In the genomic region with DNA sequence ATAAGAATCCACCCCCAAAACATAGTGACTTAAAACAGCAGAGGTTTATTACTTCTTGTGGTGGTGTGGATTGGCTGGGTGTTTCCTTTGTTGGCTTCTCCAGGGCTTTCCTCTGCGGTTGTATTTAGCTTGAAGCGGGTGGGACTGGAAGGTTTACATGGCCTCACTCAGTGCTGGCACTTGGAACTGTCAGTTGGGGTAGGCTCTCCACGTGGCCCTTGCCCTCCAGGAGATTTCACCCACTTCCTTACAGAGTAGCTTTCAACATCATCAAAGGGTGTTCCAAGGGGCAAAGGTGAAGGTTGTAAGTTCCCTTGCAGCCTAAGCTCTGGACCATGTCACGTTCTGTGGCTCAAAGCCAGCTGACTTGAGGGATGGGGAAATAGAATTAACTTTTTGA, we compare ENCODE assay signal across 23 cellular contexts. TPM values are rescaled to one million over a fixed set of nuclear protein-coding genes. Genes with fewer than 3 reads are reported as not detected.
DNase-seq lines count a peak whose midpoint lies in the region; TF ChIP-seq lines count a peak whose summit lies in the region.
"Had no signal": no experiment of that assay in that cellular context is flagged by ENCODE, and none has a peak within 500 bp of the region (broad histone marks: within the 10 kb centered on the region; RNA-seq: fewer than 3 reads in every experiment).

No MANE protein-coding gene starts in this region.

- H4K12ac ChIP-seq in trophoblast cell (ENCODE audit: low read depth, low read length) = no peak overlapping the region

- no peaks in the 10 kb centered on the region for H3K27me3 ChIP-seq in CD4-positive, alpha-beta memory T cell (ENCODE audit: insufficient read depth, low read length)
- no peaks in the 10 kb centered on the region for H3K27me3 ChIP-seq in trophoblast cell (ENCODE audit: insufficient read depth, low read length)
- H3K27me3 ChIP-seq: SJCRH30 had no signal

- intact Hi-C loops in CD4-positive, alpha-beta memory T cell (cut with micrococcal nuclease) = no loop called here

- H3K9me3 ChIP-seq in CD4-positive, alpha-beta memory T cell (ENCODE audit: control insufficient read depth in 1 of 2, low read length in 2 of 2) = no peaks in the 10 kb centered on the region
- no peaks in the 10 kb centered on the region for H3K9me3 ChIP-seq in trophoblast cell (ENCODE audit: insufficient read depth, low read depth, low read length)
- H3K9me3 ChIP-seq: SJCRH30 had no signal

- H3K36me3 ChIP-seq in CD4-positive, alpha-beta memory T cell (ENCODE audit: insufficient read depth, low read length) = no peaks in the 10 kb centered on the region
- no peaks in the 10 kb centered on the region for H3K36me3 ChIP-seq in trophoblast cell (ENCODE audit: control insufficient read depth in 1 of 2, insufficient read depth in 2 of 2, low read length in 2 of 2)
- H3K36me3 ChIP-seq: SJCRH30 had no signal

- peaks cover 22 to 41% (median 32%) of the 10 kb centered on the region in 4 donors for H3K4me1 Mint-ChIP-seq in CD4-positive, alpha-beta memory T cell
- H3K4me1 Mint-ChIP-seq: CD14-positive monocyte had no signal

- H3K4me3 ChIP-seq in CD4-positive, alpha-beta memory T cell (ENCODE audit: low read length in 2 of 2) = no peak overlapping the region
- H3K4me3 ChIP-seq in NB4 (ENCODE audit: low read depth, low read length) = no peak overlapping the region
- H3K4me3 ChIP-seq in trophoblast cell (ENCODE audit: low read depth, low read length) = no peak overlapping the region
- H3K4me3 ChIP-seq: K562, SJCRH30 had no signal

- CTCF ChIA-PET in CD4-positive, alpha-beta memory T cell (lab: Charles Lee; ENCODE audit: partially characterized antibody) = interaction anchor here (0.9 to 10.9 kb wide), 6 partner anchors 11 to 310 kb away, joined by 3 to 83 read pairs (median 10); no protein-coding TSS in a partner anchor

- H3K36me3 Mint-ChIP-seq in CD4-positive, alpha-beta memory T cell = no peaks in the 10 kb centered on the region
- H3K36me3 Mint-ChIP-seq: CD14-positive monocyte had no signal

- H2BK12ac ChIP-seq in trophoblast cell (ENCODE audit: low read length) = no peak overlapping the region

- H3K9ac ChIP-seq in trophoblast cell (ENCODE audit: low read length) = peak overlapping the region; percentile 69

- H2BK120ac ChIP-seq in trophoblast cell (ENCODE audit: insufficient read depth, low read length, poor library complexity) = no peak overlapping the region

- H2BK5ac ChIP-seq in trophoblast cell (ENCODE audit: low read depth, low read length, poor library complexity) = no peak overlapping the region

- no peaks in the 10 kb centered on the region for H3K79me2 ChIP-seq in trophoblast cell (ENCODE audit: control insufficient read depth, insufficient read depth, low read length, poor library complexity)

- no peak for TF ChIP-seq POLR2A in NB4 (IDR thresholded peaks at IDR 0.05; ENCODE audit: extremely low read depth, insufficient read length)

- no peak overlapping the region for H4K91ac ChIP-seq in trophoblast cell (ENCODE audit: low read depth, low read length)

- H3K18ac ChIP-seq in trophoblast cell (ENCODE audit: low read length) = no peak overlapping the region

- no peak for TF ChIP-seq CTCF in NB4 (IDR thresholded peaks at IDR 0.05; ENCODE audit: low read depth, low read length)

- DNase-seq in CD4-positive, alpha-beta memory T cell = no peak
- DNase-seq in NB4 (ENCODE audit: low read depth) (peak; percentile 14), ecto neural progenitor cell (ENCODE audit: low spot score) (peak; percentile 15), trophoblast cell (no peak), C1 segment of cervical spinal cord (lab: John Stamatoyannopoulos, UW) (no peak), NOMO-1 treated with DMSO at 0.1 percent for 48 hours (lab: John Stamatoyannopoulos, UW; ENCODE audit: unreplicated experiment) (no peak), glomerular visceral epithelial cell (ENCODE audit: extremely low spot score) (no peak)
- DNase-seq: COR-L47; DMS 273 treated with DMSO at 0.1 percent for 48 hours; DND-41; NCI-H1092 treated with DMSO at 0.1 percent for 48 hours; NCI-H1436 treated with DMSO at 0.1 percent for 48 hours; NCI-H1930; NCI-H2227 treated with DMSO at 0.1 percent for 48 hours; NCI-H510A treated with DMSO at 0.1 percent for 48 hours; NCI-H748 treated with DMSO at 0.1 percent for 48 hours; NK-92 treated with Interleukin-12 subunit alpha and Interleukin-12 subunit beta, amount 100 ng/mL, for 24 hours; OCI-M1; SJCRH30 had no signal

- no CpG with 5 or more reads among the region's 4 CpGs for WGBS in trophoblast cell (ENCODE audit: extremely low coverage, insufficient coverage, insufficient read length)

- peaks cover 0 to 2% (median 0%) of the 10 kb centered on the region in 8 donors for H3K9me3 Mint-ChIP-seq in CD4-positive, alpha-beta memory T cell

- no peak overlapping the region for H3K4ac ChIP-seq in trophoblast cell (ENCODE audit: low read depth, low read length)

- H3K27ac ChIP-seq in CD4-positive, alpha-beta memory T cell (ENCODE audit: low read depth, low read length) = no peak overlapping the region
- no peak overlapping the region for H3K27ac ChIP-seq in trophoblast cell (ENCODE audit: low read depth, low read length)
- H3K27ac ChIP-seq: SJCRH30 had no signal

- H3K4me1 ChIP-seq in CD4-positive, alpha-beta memory T cell (ENCODE audit: insufficient read depth, low read length) = peaks cover 44% of the 10 kb centered on the region
- peaks cover 0 to 1% of the 10 kb centered on the region in 2 experiments for H3K4me1 ChIP-seq in trophoblast cell (ENCODE audit: control insufficient read depth in 1 of 2, insufficient read depth in 2 of 2, low read length in 2 of 2)
- H3K4me1 ChIP-seq: SJCRH30 had no signal

- H3K14ac ChIP-seq in trophoblast cell (ENCODE audit: low read length) = no peak overlapping the region

- H4K8ac ChIP-seq in trophoblast cell (ENCODE audit: low read depth, low read length) = no peak overlapping the region

- H3K27ac Mint-ChIP-seq in CD4-positive, alpha-beta memory T cell = peak overlapping the region in 5 of 7 donors; percentile 17 to 97 (median 60)
- H3K27ac Mint-ChIP-seq: CD14-positive monocyte had no signal

- POLR2A ChIA-PET in CD4-positive, alpha-beta memory T cell (lab: Charles Lee; ENCODE audit: partially characterized antibody) = interaction anchor here (0.8 to 5.0 kb wide), 4 partner anchors 11 to 444 kb away, joined by 3 to 90 read pairs (median 4); no protein-coding TSS in a partner anchor

- no peaks in the 10 kb centered on the region for H3K79me1 ChIP-seq in trophoblast cell (ENCODE audit: low read length)

- H3K4me2 ChIP-seq in trophoblast cell (ENCODE audit: low read length) = no peak overlapping the region

- no peak overlapping the region for H2AK5ac ChIP-seq in trophoblast cell (ENCODE audit: low read length)

- H2AFZ ChIP-seq in trophoblast cell (ENCODE audit: insufficient read depth, low read length, poor library complexity) = no peak overlapping the region

- H3K4me3 Mint-ChIP-seq in CD4-positive, alpha-beta memory T cell = peak overlapping the region in 1 of 8 donors; percentile 88
- H3K4me3 Mint-ChIP-seq: CD14-positive monocyte had no signal

- peak overlapping the region; percentile 80 for H3K23ac ChIP-seq in trophoblast cell (ENCODE audit: low read length)

- peaks cover 0 to 2% of the 10 kb centered on the region in 2 donors for H3K27me3 Mint-ChIP-seq in CD4-positive, alpha-beta memory T cell

RNA-seq across cellular contexts. Expression of gene NKX2-2, which starts 32.5 kb away (rescaled TPM):
- not detected for total RNA-seq in CD4-positive, alpha-beta memory T cell
- not detected for polyA plus RNA-seq in CD4-positive, alpha-beta memory T cell
- polyA plus RNA-seq in trophoblast cell (2013) = 0.01 TPM in 1 of 2 replicates, not detected in the other
- total RNA-seq: H1; K562; SJCRH30; T-helper 1 cell treated with Interleukin-12 subunit alpha and Interleukin-12 subunit beta and Interleukin-4 antibody, amounts not matched to agents 30 ng/mL and 1 ng/mL, for 36 hours had no signal
- polyA plus RNA-seq: CD14-positive monocyte, H1 had no signal

Comparison
In these comparisons a context has a peak if more than half of its experiments do, and no peak if none do; other contexts are left out.
1. DNase-seq: peak in NB4 (single experiment) and ecto neural progenitor cell (single experiment); none in CD4-positive, alpha-beta memory T cell (0 of 5), trophoblast cell (0 of 2), C1 segment of cervical spinal cord (0 of 14), NOMO-1 treated with DMSO at 0.1 percent for 48 hours (single experiment) and glomerular visceral epithelial cell (single experiment).